32 cellular contexts compared by ENCODE assay signal in genomic region chr13:31914843-31915242, GRCh38.
"Had no signal": no experiment of that assay in that cellular context is flagged by ENCODE, and none has a peak within 500 bp of the region (broad histone marks: within the 10 kb centered on the region; RNA-seq: fewer than 3 reads in every experiment).

No MANE protein-coding gene starts in this region.

- H3K27ac ChIP-seq: coronary artery, esophagus squamous epithelium, left ventricle myocardium inferior, lower lobe of right lung, prostate gland, right atrium auricular region, suprapubic skin, transverse colon, upper lobe of right lung, uterus had no signal

- H3K9me3 ChIP-seq: esophagus squamous epithelium, left ventricle myocardium inferior, lower lobe of right lung, mucosa of descending colon, prostate gland, right atrium auricular region, suprapubic skin, transverse colon, upper lobe of right lung, uterus had no signal

- H3K9me3 Mint-ChIP-seq: immature natural killer cell; mesothelial cell of epicardium; naive B cell; natural killer cell treated with Interleukin-12 subunit alpha and Interleukin-12 subunit beta and Interleukin-15 and Interleukin-18, amount 100 ng/mL, for 72 hours; stimulated activated naive CD8-positive, alpha-beta T cell treated with anti-CD3 and anti-CD28 coated beads, Interleukin-15, amount 100 ng/mL, for 72 hours had no signal

- H3K27me3 ChIP-seq: esophagus squamous epithelium, right atrium auricular region, suprapubic skin, transverse colon, upper lobe of right lung, uterus had no signal

- H3K4me3 Mint-ChIP-seq: immature natural killer cell; mesothelial cell of epicardium; naive B cell; natural killer cell treated with Interleukin-12 subunit alpha and Interleukin-12 subunit beta and Interleukin-15 and Interleukin-18, amount 100 ng/mL, for 72 hours; stimulated activated naive CD8-positive, alpha-beta T cell treated with anti-CD3 and anti-CD28 coated beads, Interleukin-15, amount 100 ng/mL, for 72 hours had no signal

- H3K36me3 ChIP-seq: esophagus squamous epithelium, left ventricle myocardium inferior, lower lobe of right lung, prostate gland, right atrium auricular region, suprapubic skin, transverse colon, upper lobe of right lung, uterus had no signal

- ATAC-seq: left colon; lower lobe of right lung; mucosa of descending colon; natural killer cell treated with Interleukin-12 subunit alpha and Interleukin-12 subunit beta and Interleukin-15 and Interleukin-18, amount 100 ng/mL, for 72 hours; sciatic nerve; stimulated activated naive CD8-positive, alpha-beta T cell treated with anti-CD3 and anti-CD28 coated beads, Interleukin-15, amount 100 ng/mL, for 72 hours; upper lobe of right lung had no signal

- DNase-seq: dermis blood vessel endothelial cell; effector memory CD4-positive, alpha-beta T cell; erythroblast; esophagus squamous epithelium; foreskin melanocyte; hypothalamus; immature natural killer cell; islet precursor cell; kidney glomerular epithelial cell; left colon; left ventricle myocardium inferior; lower lobe of right lung; mucosa of descending colon; naive B cell; nucleus accumbens; stimulated activated CD4-positive, alpha-beta T cell treated with anti-CD3 and anti-CD28 coated beads, Interleukin-12 subunit alpha, Interleukin-12 subunit beta, amount 100 ng/mL, for 4 hours; stimulated activated CD4-positive, alpha-beta T cell treated with anti-CD3 and anti-CD28 coated beads, Interleukin-1b, Interleukin-23, amount 100 ng/mL, for 48 hours; stimulated activated CD4-positive, alpha-beta T cell treated with anti-CD3 and anti-CD28 coated beads, Interleukin-4, amount 100 ng/mL, for 1 hour; stimulated activated CD8-positive, alpha-beta memory T cell treated with anti-CD3 and anti-CD28 coated beads, Interleukin-4, amount 100 ng/mL, for 48 hours; stimulated activated naive CD4-positive, alpha-beta T cell; stimulated activated naive CD8-positive, alpha-beta T cell treated with anti-CD3 and anti-CD28 coated beads, Interleukin-15, amount 100 ng/mL, for 72 hours; transverse colon; upper lobe of right lung; uterus had no signal

- H3K36me3 Mint-ChIP-seq: immature natural killer cell; mesothelial cell of epicardium; naive B cell; natural killer cell treated with Interleukin-12 subunit alpha and Interleukin-12 subunit beta and Interleukin-15 and Interleukin-18, amount 100 ng/mL, for 72 hours had no signal

- H3K4me1 Mint-ChIP-seq: naive B cell; stimulated activated naive CD8-positive, alpha-beta T cell treated with anti-CD3 and anti-CD28 coated beads, Interleukin-15, amount 100 ng/mL, for 72 hours had no signal

- H3K4me1 ChIP-seq: prostate gland, transverse colon, uterus had no signal

- H3K4me2 ChIP-seq: smooth muscle cell had no signal

- H3K4me3 ChIP-seq: coronary artery, esophagus squamous epithelium, left ventricle myocardium inferior, lower lobe of right lung, mucosa of descending colon, prostate gland, right atrium auricular region, smooth muscle cell, suprapubic skin, transverse colon, upper lobe of right lung, uterus had no signal

- H3K27ac Mint-ChIP-seq: mesothelial cell of epicardium; natural killer cell treated with Interleukin-12 subunit alpha and Interleukin-12 subunit beta and Interleukin-15 and Interleukin-18, amount 100 ng/mL, for 72 hours; stimulated activated naive CD8-positive, alpha-beta T cell treated with anti-CD3 and anti-CD28 coated beads, Interleukin-15, amount 100 ng/mL, for 72 hours had no signal

- H3K27me3 Mint-ChIP-seq: naive B cell; natural killer cell treated with Interleukin-12 subunit alpha and Interleukin-12 subunit beta and Interleukin-15 and Interleukin-18, amount 100 ng/mL, for 72 hours; stimulated activated naive CD8-positive, alpha-beta T cell treated with anti-CD3 and anti-CD28 coated beads, Interleukin-15, amount 100 ng/mL, for 72 hours had no signal
